In genomic region chr6:125310994-125311649, GRCh38 we compare ENCODE assay signal across 1 cellular context.
TF ChIP-seq lines count a peak whose summit lies in the region.

No MANE protein-coding gene starts in this region.

TF ChIP-seq in GM23338, 12 proteins besides CTCF, POLR2A, EP300 and RAD21 (continued from another document):
- TF ChIP-seq ZNF462 (CRISPR knock-in tag; IDR thresholded peaks at IDR 0.05), result no peak
- TF ChIP-seq EZH2phosphoT487 (IDR thresholded peaks at IDR 0.05; ENCODE audit: unreplicated experiment), result no peak
- TF ChIP-seq POLR2AphosphoS5 (IDR thresholded peaks at IDR 0.05; ENCODE audit: low read depth), result no peak
- TF ChIP-seq STAT1 (IDR thresholded peaks at IDR 0.05; ENCODE audit: unreplicated experiment), result no peak
- TF ChIP-seq ETS1 (IDR thresholded peaks at IDR 0.05), result no peak
- TF ChIP-seq ZNF331 (CRISPR knock-in tag; IDR thresholded peaks at IDR 0.05; ENCODE audit: low read depth), result no peak
